In the genomic region with DNA sequence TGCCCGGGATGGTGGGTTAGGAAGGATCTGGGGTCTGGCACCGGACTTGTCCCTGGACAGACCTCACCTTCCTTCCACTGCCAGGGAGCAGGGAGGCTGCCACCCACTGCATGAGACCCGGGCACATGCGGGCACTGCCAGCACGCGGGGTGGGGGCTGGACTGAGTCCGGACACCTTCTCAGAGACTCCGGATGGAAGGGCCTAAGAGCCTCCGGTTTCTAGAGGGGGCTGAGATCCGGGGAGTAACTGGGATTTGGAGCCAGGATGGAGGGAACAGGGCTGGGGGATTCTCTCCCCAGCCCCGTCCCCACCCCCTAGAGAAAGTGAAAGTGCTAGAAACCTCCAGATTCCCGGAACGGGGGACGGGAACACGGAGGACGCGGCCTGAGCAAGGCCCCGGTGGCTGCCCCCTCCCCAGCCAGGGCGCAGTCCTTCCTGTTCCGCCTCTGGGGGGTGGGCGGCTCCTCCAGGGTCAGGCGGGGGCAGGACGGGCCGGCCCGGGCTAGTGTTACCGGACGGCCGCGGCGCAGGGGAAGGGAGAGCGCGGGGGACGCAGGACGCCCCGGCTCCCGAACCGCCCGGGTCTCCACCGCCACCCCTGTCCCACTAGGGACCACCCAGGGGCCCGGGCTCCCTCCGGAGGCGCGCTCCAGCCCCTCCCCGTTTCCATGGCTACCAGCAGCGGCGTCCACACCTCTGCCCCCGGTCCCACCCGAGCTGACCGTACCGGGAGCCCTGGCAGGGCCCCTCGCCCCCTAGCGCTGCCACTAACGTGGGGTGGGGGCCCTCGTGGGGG, we compare ENCODE assay signal across 8 cellular contexts. TPM values are rescaled to one million over a fixed set of nuclear protein-coding genes. Genes with fewer than 3 reads are reported as not detected.
DNase-seq lines count a peak whose midpoint lies in the region; ATAC-seq and TF ChIP-seq lines count a peak whose summit lies in the region.

No MANE protein-coding gene starts in this region.

- 12 to 30% methylated on average over 2 to 5 of the region's 54 CpGs for WGBS in esophagus squamous epithelium, 2 donors

- H3K4me3 ChIP-seq in esophagus squamous epithelium = peak overlapping the region; percentile 73 to 95 (median 90)

- peak overlapping the region; percentile 54 for H3K27ac Mint-ChIP-seq in activated CD4-positive, alpha-beta memory T cell treated with anti-CD3 and anti-CD28 coated beads for 36 hours
- no peak overlapping the region for H3K27ac Mint-ChIP-seq in neural crest cell (ENCODE audit: unreplicated experiment)

- no peaks in the 10 kb centered on the region for H3K36me3 Mint-ChIP-seq in activated CD4-positive, alpha-beta memory T cell treated with anti-CD3 and anti-CD28 coated beads for 36 hours
- no peaks in the 10 kb centered on the region for H3K36me3 Mint-ChIP-seq in neural crest cell (ENCODE audit: low read depth)

- peaks cover 29% of the 10 kb centered on the region for H3K4me1 Mint-ChIP-seq in activated CD4-positive, alpha-beta memory T cell treated with anti-CD3 and anti-CD28 coated beads for 36 hours (ENCODE audit: low read depth)
- H3K4me1 Mint-ChIP-seq in neural crest cell = peaks cover 14% of the 10 kb centered on the region

- in situ Hi-C loops in KBM-7 (cut with MboI; ENCODE audit: low pct_unique_long_range_greater_than_20kb, low sequenced_read_pairs) = no loop called here

- intact Hi-C loops in activated CD4-positive, alpha-beta memory T cell treated with anti-CD3 and anti-CD28 coated beads for 36 hours (cut with micrococcal nuclease) = no loop called here
- intact Hi-C loops in esophagus squamous epithelium (cut with DNase I) = no loop called here

- H3K9me3 Mint-ChIP-seq in activated CD4-positive, alpha-beta memory T cell treated with anti-CD3 and anti-CD28 coated beads for 36 hours = no peaks in the 10 kb centered on the region
- H3K9me3 Mint-ChIP-seq in neural crest cell = no peaks in the 10 kb centered on the region

- H3K9me3 ChIP-seq in esophagus squamous epithelium = no peaks in the 10 kb centered on the region

- H3K36me3 ChIP-seq in esophagus squamous epithelium = no peaks in the 10 kb centered on the region

- TF ChIP-seq POLR2A in GM18505 (IDR thresholded peaks at IDR 0.05; ENCODE audit: borderline replicate concordance, extremely low read depth, insufficient read depth, insufficient read length) (peak; percentile 42), esophagus squamous epithelium (IDR thresholded peaks at IDR 0.05) (no peak)

- CTCF ChIA-PET in activated CD4-positive, alpha-beta memory T cell treated with anti-CD3 and anti-CD28 coated beads for 36 hours (lab: Charles Lee) = no interaction called here

- POLR2A ChIA-PET in activated CD4-positive, alpha-beta memory T cell treated with anti-CD3 and anti-CD28 coated beads for 36 hours (lab: Charles Lee) = no interaction called here

- TF ChIP-seq CTCF in 22Rv1 (IDR thresholded peaks at IDR 0.05) (no peak), esophagus squamous epithelium (IDR thresholded peaks at IDR 0.05) (no peak), neural crest cell (conservative IDR thresholded peaks at IDR 0.05) (no peak)

- H3K4me1 ChIP-seq in esophagus squamous epithelium = peaks cover 0 to 72% (median 15%) of the 10 kb centered on the region in 3 donors

- ATAC-seq in GM18505 (IDR thresholded peaks at IDR 0.05; ENCODE audit: unreplicated experiment) = peak; percentile 39
- ATAC-seq in HG03196 (IDR thresholded peaks at IDR 0.05; ENCODE audit: unreplicated experiment) = peak; percentile 1

- H3K27me3 ChIP-seq in esophagus squamous epithelium = peaks cover 0 to 50% (median 0%) of the 10 kb centered on the region in 4 donors

- peak overlapping the region; percentile 72 for H3K27ac ChIP-seq in 22Rv1
- peak overlapping the region; percentile 78 to 91 (median 86) for H3K27ac ChIP-seq in esophagus squamous epithelium

- DNase-seq in activated CD4-positive, alpha-beta memory T cell treated with anti-CD3 and anti-CD28 coated beads for 36 hours = peak; percentile 32
- DNase-seq in esophagus squamous epithelium (lab: John Stamatoyannopoulos, UW) (no peak), neural crest cell (ENCODE audit: low read depth, low spot score) (no peak), DMS79 treated with DMSO at 0.1 percent for 48 hours (lab: John Stamatoyannopoulos, UW) (no peak), KBM-7 (no peak)

- H3K27me3 Mint-ChIP-seq in activated CD4-positive, alpha-beta memory T cell treated with anti-CD3 and anti-CD28 coated beads for 36 hours = no peaks in the 10 kb centered on the region
- H3K27me3 Mint-ChIP-seq in neural crest cell (ENCODE audit: low read depth) = no peaks in the 10 kb centered on the region

- H3K4me3 Mint-ChIP-seq in activated CD4-positive, alpha-beta memory T cell treated with anti-CD3 and anti-CD28 coated beads for 36 hours = peak overlapping the region; percentile 79
- peak overlapping the region; percentile 80 for H3K4me3 Mint-ChIP-seq in neural crest cell

RNA-seq across cellular contexts. Expression of a gene that starts 0.7 kb away (rescaled TPM):
- 10 to 100 TPM; 10.1 to 10.8 TPM for total RNA-seq in activated CD4-positive, alpha-beta memory T cell treated with anti-CD3 and anti-CD28 coated beads for 36 hours
- 10 to 100 TPM in 1 of 4 donors, 1 to 10 TPM in 3; 4.5 to 13.4 (median 6.6) TPM for total RNA-seq in esophagus squamous epithelium
- total RNA-seq in neural crest cell = 34.7 and 40.7 TPM in 2 replicates
